2 cellular contexts compared by ENCODE assay signal in the genomic region with DNA sequence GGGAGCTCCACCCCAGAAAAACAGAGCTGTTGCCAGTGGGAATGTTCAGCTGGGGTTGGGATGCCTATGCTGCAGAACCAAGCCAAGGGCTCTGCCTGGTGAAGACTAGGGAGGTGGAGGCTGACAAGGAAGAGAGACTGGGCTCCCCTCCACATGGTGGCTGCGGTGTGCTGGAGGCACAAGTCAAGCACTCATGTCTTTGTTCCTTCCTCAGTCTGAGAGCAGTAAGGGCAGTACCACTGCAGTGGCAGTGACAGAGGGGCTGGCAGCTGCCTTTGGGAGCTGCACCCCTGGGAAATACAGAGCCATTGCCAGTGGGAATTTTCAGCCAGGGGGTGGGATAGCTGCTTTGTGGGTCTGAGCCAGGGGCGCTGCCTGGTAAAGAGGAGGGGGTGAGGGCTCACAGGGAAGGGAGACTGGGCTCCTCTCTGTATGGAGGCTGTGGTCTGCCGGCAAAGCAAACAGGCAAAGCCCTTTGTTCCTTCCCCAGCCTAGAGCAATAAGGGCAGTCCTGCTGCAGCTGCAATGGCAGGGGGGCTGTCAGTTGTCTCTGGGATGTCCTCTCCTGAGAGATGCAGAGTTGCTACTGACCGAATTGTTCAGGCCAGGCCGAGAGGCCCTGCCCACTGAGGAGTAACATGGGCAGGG.
TF ChIP-seq lines count a peak whose summit lies in the region.

No MANE protein-coding gene starts in this region.

TF ChIP-seq in A549, 52 proteins besides CTCF, POLR2A, EP300 and RAD21:
- TF ChIP-seq, protein P1, sequence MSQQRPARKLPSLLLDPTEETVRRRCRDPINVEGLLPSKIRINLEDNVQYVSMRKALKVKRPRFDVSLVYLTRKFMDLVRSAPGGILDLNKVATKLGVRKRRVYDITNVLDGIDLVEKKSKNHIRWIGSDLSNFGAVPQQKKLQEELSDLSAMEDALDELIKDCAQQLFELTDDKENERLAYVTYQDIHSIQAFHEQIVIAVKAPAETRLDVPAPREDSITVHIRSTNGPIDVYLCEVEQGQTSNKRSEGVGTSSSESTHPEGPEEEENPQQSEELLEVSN (IDR thresholded peaks at IDR 0.05; ENCODE audit: borderline replicate concordance, low read depth): no peak
- no peak for TF ChIP-seq ZFP36 (IDR thresholded peaks at IDR 0.05; ENCODE audit: borderline replicate concordance, partially characterized antibody)
- no peak for TF ChIP-seq SREBF2 (IDR thresholded peaks at IDR 0.05)
- TF ChIP-seq RARB (CRISPR knock-in tag; IDR thresholded peaks at IDR 0.05): no peak
- TF ChIP-seq CBX8 (IDR thresholded peaks at IDR 0.05): no peak
- TF ChIP-seq KDM5A (IDR thresholded peaks at IDR 0.05): no peak
- no peak for TF ChIP-seq SMC3 (IDR thresholded peaks at IDR 0.05)
- no peak for TF ChIP-seq RNF2 (IDR thresholded peaks at IDR 0.05; ENCODE audit: borderline replicate concordance, low read depth)
- no peak for TF ChIP-seq RFX5 (IDR thresholded peaks at IDR 0.05)
- TF ChIP-seq MAFK (IDR thresholded peaks at IDR 0.05; ENCODE audit: partially characterized antibody): no peak
- no peak for TF ChIP-seq TFCP2L1 (CRISPR knock-in tag; IDR thresholded peaks at IDR 0.05)
- no peak for TF ChIP-seq ZSCAN20 (CRISPR knock-in tag; IDR thresholded peaks at IDR 0.05)

TF ChIP-seq in IMR-90, 13 proteins besides CTCF, POLR2A, EP300 and RAD21:
- TF ChIP-seq MXI1 (IDR thresholded peaks at IDR 0.05; ENCODE audit: borderline replicate concordance, low read depth, low read length) (no peak), BHLHE40 (IDR thresholded peaks at IDR 0.05; ENCODE audit: low read depth, low read length) (no peak), RFX5 (IDR thresholded peaks at IDR 0.05; ENCODE audit: low read depth, low read length) (no peak), CEBPB (IDR thresholded peaks at IDR 0.05; ENCODE audit: low read depth, low read length) (no peak), MAZ (IDR thresholded peaks at IDR 0.05; ENCODE audit: borderline replicate concordance, low read depth, low read length) (no peak), MAFK (IDR thresholded peaks at IDR 0.05; ENCODE audit: low read depth, low read length) (no peak), NFE2L2 (IDR thresholded peaks at IDR 0.05; ENCODE audit: low read depth, low read length) (no peak)
- TF ChIP-seq, protein P2, sequence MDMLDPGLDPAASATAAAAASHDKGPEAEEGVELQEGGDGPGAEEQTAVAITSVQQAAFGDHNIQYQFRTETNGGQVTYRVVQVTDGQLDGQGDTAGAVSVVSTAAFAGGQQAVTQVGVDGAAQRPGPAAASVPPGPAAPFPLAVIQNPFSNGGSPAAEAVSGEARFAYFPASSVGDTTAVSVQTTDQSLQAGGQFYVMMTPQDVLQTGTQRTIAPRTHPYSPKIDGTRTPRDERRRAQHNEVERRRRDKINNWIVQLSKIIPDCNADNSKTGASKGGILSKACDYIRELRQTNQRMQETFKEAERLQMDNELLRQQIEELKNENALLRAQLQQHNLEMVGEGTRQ (IDR thresholded peaks at IDR 0.05; ENCODE audit: low read depth, low read length): no peak
- TF ChIP-seq, protein P3, sequence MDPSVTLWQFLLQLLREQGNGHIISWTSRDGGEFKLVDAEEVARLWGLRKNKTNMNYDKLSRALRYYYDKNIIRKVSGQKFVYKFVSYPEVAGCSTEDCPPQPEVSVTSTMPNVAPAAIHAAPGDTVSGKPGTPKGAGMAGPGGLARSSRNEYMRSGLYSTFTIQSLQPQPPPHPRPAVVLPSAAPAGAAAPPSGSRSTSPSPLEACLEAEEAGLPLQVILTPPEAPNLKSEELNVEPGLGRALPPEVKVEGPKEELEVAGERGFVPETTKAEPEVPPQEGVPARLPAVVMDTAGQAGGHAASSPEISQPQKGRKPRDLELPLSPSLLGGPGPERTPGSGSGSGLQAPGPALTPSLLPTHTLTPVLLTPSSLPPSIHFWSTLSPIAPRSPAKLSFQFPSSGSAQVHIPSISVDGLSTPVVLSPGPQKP (IDR thresholded peaks at IDR 0.05; ENCODE audit: borderline replicate concordance, low read depth, low read length): no peak
TF ChIP-seq in IMR-90: peak in this region for 0.
